8 cellular contexts compared by ENCODE assay signal in genomic region chr2:95414015-95414594, GRCh38. TPM values are rescaled to one million over a fixed set of nuclear protein-coding genes. Genes with fewer than 3 reads are reported as not detected.
A peak's percentile ranks its signal among the peaks of the same experiment; 100 is the strongest.
DNase-seq lines count a peak whose midpoint lies in the region; ATAC-seq and TF ChIP-seq lines count a peak whose summit lies in the region.
"Not testable (repeated sequence)": the region's sequence is repeated elsewhere in the genome, so short reads cannot be mapped to it uniquely, and the experiment has no call there.

No MANE protein-coding gene starts in this region.

- DNase-seq in GM03348 (ENCODE audit: low spot score) (peak; percentile 81), NB4 (ENCODE audit: low read depth) (peak; percentile 67), SK-MEL-5 (ENCODE audit: low read depth, low spot score) (peak; percentile 78), fibroblast of mammary gland (ENCODE audit: low read depth) (peak; percentile 75), stomach (peak; percentile 87)
- peak; percentile 31 for DNase-seq in activated T-helper 9 cell treated with anti-CD3 and anti-CD28 coated beads, Interleukin-2, amount 50 U/mL, for 16 hours (ENCODE audit: low read depth)

- WGBS in stomach, 5 donors, result 11 to 51% (median 40%) methylated on average over 4 to 9 of the region's 9 CpGs

- H3K9me3 Mint-ChIP-seq in nephron, result not testable (repeated sequence)

- H3K27ac Mint-ChIP-seq in nephron, result not testable (repeated sequence)

- H3K27ac ChIP-seq in stomach, result not testable (repeated sequence)

- H3K36me3 Mint-ChIP-seq in nephron (ENCODE audit: low read depth), result not testable (repeated sequence)

- H3K9me3 ChIP-seq in stomach, result not testable (repeated sequence)

- not testable (repeated sequence) for H3K4me3 Mint-ChIP-seq in nephron

- TF ChIP-seq CTCF in NB4 (IDR thresholded peaks at IDR 0.05; ENCODE audit: low read depth, low read length), result peak; percentile 80
- peak; percentile 71 for TF ChIP-seq CTCF in fibroblast of mammary gland (conservative IDR thresholded peaks at IDR 0.05; ENCODE audit: control insufficient read depth, insufficient read depth, low read depth, low read length)
- peak; percentile 69 to 78 (median 74) for TF ChIP-seq CTCF in nephron (IDR thresholded peaks at IDR 0.05; ENCODE audit: unreplicated experiment in 3 of 3)
- TF ChIP-seq CTCF in stomach (IDR thresholded peaks at IDR 0.05), result peak in 6 of 7 experiments; percentile 4 to 90 (median 74)

- peaks cover 0 to 41% (median 14%) of the 10 kb centered on the region in 4 donors for H3K36me3 ChIP-seq in stomach

- not testable (repeated sequence) for H3K4me1 ChIP-seq in stomach

- not testable (repeated sequence) for TF ChIP-seq EP300 in stomach (IDR thresholded peaks at IDR 0.05)

- not testable (repeated sequence) for H3K27me3 ChIP-seq in stomach

- in situ Hi-C loops in SK-MEL-5 (cut with HindIII; ENCODE audit: low pct_unique_long_range_greater_than_20kb, low sequenced_read_pairs), result not testable (repeated sequence)

- not testable (repeated sequence) for H3K4me1 Mint-ChIP-seq in nephron

- intact Hi-C loops in stomach (cut with DNase I; ENCODE audit: low total_unique reads), result not testable (repeated sequence)

- H3K4me3 ChIP-seq in NB4 (ENCODE audit: low read depth, low read length); fibroblast of mammary gland (ENCODE audit: control insufficient read depth, low read depth, low read length); stomach: not testable (repeated sequence)

- TF ChIP-seq POLR2A in NB4 (IDR thresholded peaks at IDR 0.05; ENCODE audit: extremely low read depth, insufficient read length); stomach (IDR thresholded peaks at IDR 0.05): not testable (repeated sequence)

- not testable (repeated sequence) for H3K27me3 Mint-ChIP-seq in nephron (ENCODE audit: low read depth)

- peak; percentile 81 for ATAC-seq in HG02571 (IDR thresholded peaks at IDR 0.05; ENCODE audit: unreplicated experiment)

RNA-seq across cellular contexts. Expression of gene FAHD2A, which starts 11.6 kb away (rescaled TPM):
- total RNA-seq in SK-MEL-5 (2014; rRNA removed; shearing (Covaris generic)), result 47.8 and 51.7 TPM in 2 replicates
- polyA plus RNA-seq in SK-MEL-5 (2015; cell fraction: cytosol; rRNA removed), result 46.6 and 58.1 TPM in 2 replicates
- 110 and 170 TPM in 2 replicates for polyA plus RNA-seq in SK-MEL-5 (2015; cell fraction: nucleus; rRNA removed)
- 10 to 100 TPM; 11.7 to 40.7 (median 14.3) TPM for total RNA-seq in stomach
- polyA plus RNA-seq in stomach, result 10 to 100 TPM; 26.2 to 31.1 (median 26.6) TPM

Comparison
In these comparisons a context has a peak if more than half of its experiments do, and no peak if none do; other contexts are left out.
1. DNase-seq: peak in every context shown above with its lines; median percentile 87 in stomach; 81 in GM03348; 78 in SK-MEL-5; 75 in fibroblast of mammary gland; 67 in NB4; 31 in activated T-helper 9 cell treated with anti-CD3 and anti-CD28 coated beads, Interleukin-2, amount 50 U/mL, for 16 hours.